Comparison of ENCODE assay signal across 7 cellular contexts in genomic region chr12:98002887-98003493, GRCh38.
DNase-seq lines count a peak whose midpoint lies in the region; ATAC-seq and TF ChIP-seq lines count a peak whose summit lies in the region.

No MANE protein-coding gene starts in this region.

- no peaks in the 10 kb centered on the region for H3K4me1 Mint-ChIP-seq in natural killer cell treated with Interleukin-12 subunit alpha and Interleukin-12 subunit beta and Interleukin-15 and Interleukin-18, amount 100 ng/mL, for 72 hours (ENCODE audit: low read depth in 2 of 2)

- no peaks in the 10 kb centered on the region for H3K36me3 Mint-ChIP-seq in natural killer cell treated with Interleukin-12 subunit alpha and Interleukin-12 subunit beta and Interleukin-15 and Interleukin-18, amount 100 ng/mL, for 72 hours

- H3K4me3 ChIP-seq in fibroblast of mammary gland (ENCODE audit: control insufficient read depth, low read depth, low read length) = no peak overlapping the region

- peak; percentile 55 for TF ChIP-seq CTCF in GM10266 (IDR thresholded peaks at IDR 0.05; ENCODE audit: control insufficient read depth, insufficient read depth, low read depth, missing control alignments)
- peak; percentile 56 for TF ChIP-seq CTCF in fibroblast of mammary gland (conservative IDR thresholded peaks at IDR 0.05; ENCODE audit: control insufficient read depth, insufficient read depth, low read depth, low read length)

- H3K27me3 Mint-ChIP-seq in natural killer cell treated with Interleukin-12 subunit alpha and Interleukin-12 subunit beta and Interleukin-15 and Interleukin-18, amount 100 ng/mL, for 72 hours = peaks cover 5 to 22% of the 10 kb centered on the region in 2 donors

- no peak overlapping the region for H3K27ac Mint-ChIP-seq in natural killer cell treated with Interleukin-12 subunit alpha and Interleukin-12 subunit beta and Interleukin-15 and Interleukin-18, amount 100 ng/mL, for 72 hours

- H3K4me3 Mint-ChIP-seq in natural killer cell treated with Interleukin-12 subunit alpha and Interleukin-12 subunit beta and Interleukin-15 and Interleukin-18, amount 100 ng/mL, for 72 hours = no peak overlapping the region

- DNase-seq in GM10266 (ENCODE audit: extremely low spot score) (peak; percentile 28), LoVo (ENCODE audit: low spot score) (peak; percentile 59), SHP77 treated with DMSO at 0.1 percent for 48 hours (lab: John Stamatoyannopoulos, UW) (peak; percentile 53), fibroblast of mammary gland (ENCODE audit: low read depth) (peak; percentile 60), renal cortical epithelial cell (ENCODE audit: low read depth) (peak; percentile 47)
- DNase-seq in natural killer cell treated with Interleukin-12 subunit alpha and Interleukin-12 subunit beta and Interleukin-15 and Interleukin-18, amount 100 ng/mL, for 72 hours (ENCODE audit: low spot score) = no peak

- ATAC-seq in GM21619 (IDR thresholded peaks at IDR 0.05; ENCODE audit: unreplicated experiment) = peak; percentile 72
- ATAC-seq in natural killer cell treated with Interleukin-12 subunit alpha and Interleukin-12 subunit beta and Interleukin-15 and Interleukin-18, amount 100 ng/mL, for 72 hours = no peak

- peaks cover 1% of the 10 kb centered on the region for H3K9me3 Mint-ChIP-seq in natural killer cell treated with Interleukin-12 subunit alpha and Interleukin-12 subunit beta and Interleukin-15 and Interleukin-18, amount 100 ng/mL, for 72 hours
